In the genomic region with DNA sequence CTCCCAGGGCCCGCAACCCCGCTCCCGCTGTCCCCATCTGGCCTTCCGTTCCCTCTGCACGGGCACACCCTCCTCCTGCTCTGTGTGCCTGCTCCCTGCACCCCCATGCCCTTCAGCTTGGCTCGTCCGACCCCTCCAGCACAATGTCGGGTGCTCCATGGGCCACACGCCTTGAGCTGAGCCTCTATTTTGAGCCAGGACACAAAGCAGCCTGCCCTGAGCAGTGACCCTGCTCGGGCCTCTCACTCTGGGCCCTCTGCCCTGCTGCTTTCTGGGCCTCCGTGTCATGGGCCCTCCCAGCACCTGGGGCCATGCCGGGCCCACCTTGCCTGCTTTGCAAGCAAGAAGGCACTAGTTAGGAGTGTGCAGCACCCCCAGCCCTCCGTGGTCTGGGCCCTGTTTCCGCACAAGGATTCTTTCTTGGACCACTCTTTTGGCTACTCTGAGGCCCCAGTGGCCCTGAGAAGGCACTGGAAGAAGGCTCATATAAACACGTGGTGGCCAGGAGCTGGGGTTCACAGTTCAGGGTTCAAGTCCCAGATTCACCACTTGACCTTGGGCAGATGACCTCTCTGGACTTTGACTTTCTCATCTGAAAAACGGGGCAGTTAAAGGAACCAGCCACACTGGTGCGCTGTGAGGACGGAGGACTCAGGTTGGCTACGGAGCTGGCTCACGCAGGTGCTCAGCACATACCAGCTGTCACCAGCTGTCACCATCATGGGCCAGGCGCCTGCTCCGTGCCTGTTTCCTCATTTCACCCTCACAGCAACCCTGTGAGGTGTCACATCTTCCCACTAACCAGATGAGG, we compare ENCODE assay signal across 9 cellular contexts.
DNase-seq lines count a peak whose midpoint lies in the region; ATAC-seq and TF ChIP-seq lines count a peak whose summit lies in the region.
"Had no signal": no experiment of that assay in that cellular context is flagged by ENCODE, and none has a peak within 500 bp of the region (broad histone marks: within the 10 kb centered on the region; RNA-seq: fewer than 3 reads in every experiment).

No MANE protein-coding gene starts in this region.

- H3K4me3 ChIP-seq in GM12864 (ENCODE audit: low read depth, low read length): no peak overlapping the region

- peak; percentile 21 for DNase-seq in GM12864 (ENCODE audit: low read depth)
- DNase-seq in NCI-H82 (lab: John Stamatoyannopoulos, UW): peak; percentile 80
- DNase-seq in memory B cell (ENCODE audit: low spot score in 2 of 2): peak; percentile 46 to 50
- no peak for DNase-seq in NCI-H1105 treated with DMSO at 0.1 percent for 48 hours (lab: John Stamatoyannopoulos, UW)
- no peak for DNase-seq in dedifferentiated amniotic fluid mesenchymal stem cell (ENCODE audit: extremely low spot score)

- no peak overlapping the region for H3K4me3 Mint-ChIP-seq in memory B cell
- H3K4me3 Mint-ChIP-seq: dendritic cell treated with granulocyte-macrophage colony-stimulating factor and Interleukin-4, amounts not matched to agents 40 ng/mL and 50 ng/mL, for 4 days had no signal

- no peak overlapping the region for H3K27ac Mint-ChIP-seq in memory B cell
- H3K27ac Mint-ChIP-seq: dendritic cell treated with granulocyte-macrophage colony-stimulating factor and Interleukin-4, amounts not matched to agents 40 ng/mL and 50 ng/mL, for 4 days had no signal

- H3K4me1 Mint-ChIP-seq in memory B cell: peaks cover 12% of the 10 kb centered on the region

- no peak for TF ChIP-seq CTCF in GM12864 (IDR thresholded peaks at IDR 0.05; ENCODE audit: low read depth, low read length, missing control alignments)

- no peaks in the 10 kb centered on the region for H3K36me3 Mint-ChIP-seq in memory B cell

- ATAC-seq in GM21526 (IDR thresholded peaks at IDR 0.05; ENCODE audit: low FRiP score, unreplicated experiment): peak; percentile 67
- peak; percentile 96 for ATAC-seq in memory B cell (ENCODE audit: low read depth)
- no peak for ATAC-seq in HG03135 (IDR thresholded peaks at IDR 0.05; ENCODE audit: unreplicated experiment)
- no peak for ATAC-seq in GM21528 (IDR thresholded peaks at IDR 0.05; ENCODE audit: low FRiP score, unreplicated experiment)

- peaks cover 5% of the 10 kb centered on the region for H3K27me3 Mint-ChIP-seq in memory B cell

- no peaks in the 10 kb centered on the region for H3K9me3 Mint-ChIP-seq in memory B cell
- H3K9me3 Mint-ChIP-seq: dendritic cell treated with granulocyte-macrophage colony-stimulating factor and Interleukin-4, amounts not matched to agents 40 ng/mL and 50 ng/mL, for 4 days had no signal

Comparison
In these comparisons a context has a peak if more than half of its experiments do, and no peak if none do; other contexts are left out.
1. DNase-seq: peak in GM12864 (single experiment), NCI-H82 (single experiment) and memory B cell (2 of 2); none in NCI-H1105 treated with DMSO at 0.1 percent for 48 hours (single experiment) and dedifferentiated amniotic fluid mesenchymal stem cell (single experiment).
2. ATAC-seq: peak in GM21526 (single experiment) and memory B cell (single experiment); none in HG03135 (single experiment) and GM21528 (single experiment).